In the genomic region with DNA sequence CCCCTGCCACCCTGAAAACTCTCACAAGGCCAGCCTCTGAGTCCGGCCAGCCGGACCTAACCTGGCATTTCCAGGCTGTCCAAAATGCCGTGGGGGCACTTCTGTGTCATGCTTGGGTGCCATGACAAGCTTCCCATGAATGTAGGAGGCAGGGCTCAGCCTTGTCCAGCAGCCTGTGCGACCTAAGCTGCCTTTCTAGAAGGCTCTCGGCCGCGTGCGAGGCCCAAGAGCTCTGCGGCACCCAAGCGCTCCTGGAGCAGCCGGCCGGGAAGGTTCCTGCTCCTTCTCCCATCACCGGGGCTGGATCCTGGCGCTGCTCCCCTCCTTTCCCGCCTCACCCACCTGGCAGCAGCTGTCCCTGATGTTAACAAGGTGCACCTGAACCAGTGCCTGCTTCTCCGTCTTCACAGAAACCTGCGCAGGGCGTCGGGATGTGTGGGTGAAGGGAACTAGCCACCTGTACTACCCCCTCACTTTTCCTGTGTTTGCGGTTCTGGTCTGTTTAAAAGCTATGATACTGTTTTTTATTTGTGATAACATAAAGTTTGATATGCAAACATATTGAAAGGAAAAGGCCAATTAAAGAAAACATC, we compare ENCODE assay signal across 14 cellular contexts. TPM values are rescaled to one million over a fixed set of nuclear protein-coding genes. Genes with fewer than 3 reads are reported as not detected.
"Had no signal": no experiment of that assay in that cellular context is flagged by ENCODE, and none has a peak within 500 bp of the region (broad histone marks: within the 10 kb centered on the region; RNA-seq: fewer than 3 reads in every experiment).

No MANE protein-coding gene starts in this region.

- H3K4me3 ChIP-seq: left ventricle myocardium inferior, suprapubic skin had no signal

- H3K9me3 ChIP-seq: left ventricle myocardium inferior, neutrophil, suprapubic skin had no signal

- H3K27me3 ChIP-seq: neutrophil, suprapubic skin had no signal

- DNase-seq: activated B cell treated with CpG ODN at 0.5 μM for 24 hours; activated CD4-positive, alpha-beta memory T cell treated with anti-CD3 and anti-CD28 coated beads, Interleukin-2, amount 10 ng/mL, durations not matched to agents 7 days and 5 days; activated CD4-positive, alpha-beta T cell treated with anti-CD3 and anti-CD28 coated beads for 48 hours; activated CD8-positive, alpha-beta memory T cell treated with anti-CD3 and anti-CD28 coated beads, Interleukin-2, amount 10 ng/mL, durations not matched to agents 7 days and 5 days; dermis blood vessel endothelial cell; effector memory CD4-positive, alpha-beta T cell; left ventricle myocardium inferior; stimulated activated CD4-positive, alpha-beta T cell treated with anti-CD3 and anti-CD28 coated beads, Interleukin-2, amount 100 ng/mL, for 24 hours; stimulated activated naive CD8-positive, alpha-beta T cell treated with anti-CD3 and anti-CD28 coated beads, Interleukin-15, Interleukin-2, amounts not matched to agents 100 U/mL and 50 U/mL, for 24 hours; trophoblast cell had no signal

- H2AFZ ChIP-seq: parathyroid adenoma had no signal

- H3K9ac ChIP-seq: parathyroid adenoma had no signal

- H3K27ac ChIP-seq: left ventricle myocardium inferior, neutrophil, parathyroid adenoma, suprapubic skin had no signal

- H3K36me3 ChIP-seq: neutrophil had no signal

RNA-seq across cellular contexts. Expression of gene GPER1, which starts 6.1 kb away (rescaled TPM):
- total RNA-seq: activated CD8-positive, alpha-beta memory T cell treated with anti-CD3 and anti-CD28 coated beads, Interleukin-2, amount 10 ng/mL, durations not matched to agents 7 days and 5 days had no signal

RNA-seq across cellular contexts. Expression of gene GPR146, which starts 49.7 kb away (rescaled TPM):
- total RNA-seq: fibroblast of villous mesenchyme had no signal
